9 cellular contexts compared by ENCODE assay signal in the genomic region with DNA sequence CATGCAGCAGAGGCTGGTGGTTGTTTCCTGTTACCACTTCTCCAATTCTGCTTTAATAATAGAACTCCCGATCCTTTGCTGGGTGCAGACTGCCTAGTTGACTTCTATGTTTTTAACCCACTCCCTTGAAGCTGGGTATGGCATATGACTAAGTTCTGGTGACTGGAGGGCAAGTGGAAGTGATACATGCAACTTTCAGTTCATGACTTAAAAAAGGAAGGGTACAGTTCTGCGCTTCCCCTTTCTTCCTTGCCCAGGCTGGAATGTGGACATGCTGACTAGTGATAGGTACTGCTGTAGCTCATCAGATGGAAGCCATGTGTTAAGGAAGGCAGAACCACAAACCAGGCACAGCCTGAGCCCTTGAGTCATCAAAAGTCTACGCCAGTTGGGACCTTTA. TPM values are rescaled to one million over a fixed set of nuclear protein-coding genes. Genes with fewer than 3 reads are reported as not detected.
DNase-seq lines count a peak whose midpoint lies in the region; ATAC-seq and TF ChIP-seq lines count a peak whose summit lies in the region.
"Had no signal": no experiment of that assay in that cellular context is flagged by ENCODE, and none has a peak within 500 bp of the region (broad histone marks: within the 10 kb centered on the region; RNA-seq: fewer than 3 reads in every experiment).

No MANE protein-coding gene starts in this region.

- H3K4me1 ChIP-seq in ascending aorta (peaks cover 3 to 32% of the 10 kb centered on the region in 2 donors), neuron (ENCODE audit: insufficient read depth, low read length) (peaks cover 50% of the 10 kb centered on the region)

- H3K36me3 ChIP-seq in GM06990 (ENCODE audit: control insufficient read depth, insufficient read depth, low read length) (no peaks in the 10 kb centered on the region), ascending aorta (peaks cover 0 to 2% of the 10 kb centered on the region in 2 donors), neuron (ENCODE audit: insufficient read depth, low read length) (peaks cover 3% of the 10 kb centered on the region)
- H3K36me3 ChIP-seq: neutrophil had no signal

- H3K4me1 Mint-ChIP-seq in activated CD8-positive, alpha-beta memory T cell treated with anti-CD3 and anti-CD28 coated beads, Interleukin-2, amount 10 ng/mL, durations not matched to agents 7 days and 5 days: peaks cover 9% of the 10 kb centered on the region

- no peaks in the 10 kb centered on the region for H3K9me3 Mint-ChIP-seq in activated CD8-positive, alpha-beta memory T cell treated with anti-CD3 and anti-CD28 coated beads, Interleukin-2, amount 10 ng/mL, durations not matched to agents 7 days and 5 days (ENCODE audit: low read depth)

- no peak overlapping the region for H3K4me3 ChIP-seq in GM06990 (replicated peaks; ENCODE audit: low read depth, low read length)
- peak overlapping the region; percentile 34 to 69 for H3K4me3 ChIP-seq in ascending aorta
- peak overlapping the region; percentile 20 for H3K4me3 ChIP-seq in neuron (ENCODE audit: low read length)

- H3K36me3 Mint-ChIP-seq in activated CD8-positive, alpha-beta memory T cell treated with anti-CD3 and anti-CD28 coated beads, Interleukin-2, amount 10 ng/mL, durations not matched to agents 7 days and 5 days: no peaks in the 10 kb centered on the region

- TF ChIP-seq CTCF in GM06990 (IDR thresholded peaks at IDR 0.05; ENCODE audit: insufficient read depth, low read length, poor library complexity, severe bottlenecking) (no peak), ascending aorta (IDR thresholded peaks at IDR 0.05) (no peak)

- H3K27me3 ChIP-seq in GM06990 (replicated peaks; ENCODE audit: control insufficient read depth, insufficient read depth, low read length) (no peaks in the 10 kb centered on the region), ascending aorta (no peaks in the 10 kb centered on the region), neuron (ENCODE audit: insufficient read depth, low read length) (no peaks in the 10 kb centered on the region)
- H3K27me3 ChIP-seq: neutrophil had no signal

- no peak overlapping the region for H2AFZ ChIP-seq in neuron (ENCODE audit: low read depth, low read length)

- intact Hi-C loops in ascending aorta (cut with DNase I): loop anchor here (5.0 to 10.0 kb wide), 4 partner anchors 56 to 1097 kb away; a partner anchor contains a TSS

- ATAC-seq in HG03060 (IDR thresholded peaks at IDR 0.05; ENCODE audit: low read depth, unreplicated experiment) (peak; percentile 57), HG03520 (IDR thresholded peaks at IDR 0.05; ENCODE audit: unreplicated experiment) (no peak), HG03521 (IDR thresholded peaks at IDR 0.05; ENCODE audit: unreplicated experiment) (no peak)
- ATAC-seq in activated CD8-positive, alpha-beta memory T cell treated with anti-CD3 and anti-CD28 coated beads, Interleukin-2, amount 10 ng/mL, durations not matched to agents 7 days and 5 days: no peak

- peak overlapping the region; percentile 80 to 85 for H3K27ac ChIP-seq in ascending aorta
- H3K27ac ChIP-seq: neutrophil had no signal

- peak; percentile 14 for DNase-seq in GM06990 (ENCODE audit: extremely low read depth, insufficient read length)
- peak; percentile 30 to 70 for DNase-seq in ascending aorta (ENCODE audit: low spot score in 2 of 2)
- DNase-seq in activated CD8-positive, alpha-beta memory T cell treated with anti-CD3 and anti-CD28 coated beads, Interleukin-2, amount 10 ng/mL, durations not matched to agents 7 days and 5 days: no peak
- DNase-seq in SHP77 (lab: John Stamatoyannopoulos, UW): no peak

- no peak overlapping the region for H3K4me3 Mint-ChIP-seq in activated CD8-positive, alpha-beta memory T cell treated with anti-CD3 and anti-CD28 coated beads, Interleukin-2, amount 10 ng/mL, durations not matched to agents 7 days and 5 days

- peaks cover 2% of the 10 kb centered on the region for H3K27me3 Mint-ChIP-seq in activated CD8-positive, alpha-beta memory T cell treated with anti-CD3 and anti-CD28 coated beads, Interleukin-2, amount 10 ng/mL, durations not matched to agents 7 days and 5 days

- H3K9me3 ChIP-seq in ascending aorta: no peaks in the 10 kb centered on the region
- H3K9me3 ChIP-seq in neuron (ENCODE audit: low read length): no peaks in the 10 kb centered on the region
- H3K9me3 ChIP-seq: neutrophil had no signal

- CTCF ChIA-PET in activated CD8-positive, alpha-beta memory T cell treated with anti-CD3 and anti-CD28 coated beads, Interleukin-2, amount 10 ng/mL, durations not matched to agents 7 days and 5 days (lab: Charles Lee): no interaction called here

- H3K27ac Mint-ChIP-seq in activated CD8-positive, alpha-beta memory T cell treated with anti-CD3 and anti-CD28 coated beads, Interleukin-2, amount 10 ng/mL, durations not matched to agents 7 days and 5 days: no peak overlapping the region

RNA-seq across cellular contexts. Expression of a gene that starts 2.4 kb away (rescaled TPM):
- 846 TPM for total RNA-seq in ascending aorta
- under 1 TPM in 1 of 2 experiments, not detected in 1; 0.12 TPM for total RNA-seq in activated CD8-positive, alpha-beta memory T cell treated with anti-CD3 and anti-CD28 coated beads, Interleukin-2, amount 10 ng/mL, durations not matched to agents 7 days and 5 days

Comparison
In these comparisons a context has a peak if more than half of its experiments do, and no peak if none do; other contexts are left out.
1. DNase-seq: peak in GM06990 (single experiment) and ascending aorta (2 of 2); none in activated CD8-positive, alpha-beta memory T cell treated with anti-CD3 and anti-CD28 coated beads, Interleukin-2, amount 10 ng/mL, durations not matched to agents 7 days and 5 days (single experiment) and SHP77 (0 of 2).
2. RNA of a gene that starts 2.4 kb away (total RNA-seq): 846 TPM in ascending aorta (single experiment); 0.12 TPM in activated CD8-positive, alpha-beta memory T cell treated with anti-CD3 and anti-CD28 coated beads, Interleukin-2, amount 10 ng/mL, durations not matched to agents 7 days and 5 days; every median in the first group is over 100 times any median in the second.